22 cellular contexts compared by ENCODE assay signal in the genomic region with DNA sequence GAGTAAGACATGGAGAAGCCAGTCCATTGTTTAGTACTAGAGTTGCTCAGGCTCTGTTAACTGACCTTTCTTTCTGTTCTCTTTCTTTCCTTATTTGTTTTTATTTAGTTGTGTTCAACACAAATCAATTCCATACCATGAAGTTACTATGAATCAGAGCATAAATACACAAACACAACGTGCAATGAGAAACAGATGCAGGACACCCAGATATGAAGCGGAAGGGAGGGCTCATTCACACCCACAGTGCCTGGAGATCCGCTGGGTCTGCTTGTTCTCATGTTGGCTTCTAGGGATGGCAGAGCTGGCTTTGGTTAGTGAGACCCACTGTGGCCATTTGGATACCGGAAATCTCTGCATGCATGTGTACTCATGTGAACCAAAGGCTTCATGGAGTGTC.
"Had no signal": no experiment of that assay in that cellular context is flagged by ENCODE, and none has a peak within 500 bp of the region (broad histone marks: within the 10 kb centered on the region; RNA-seq: fewer than 3 reads in every experiment).

No MANE protein-coding gene starts in this region.

- H3K36me3 Mint-ChIP-seq: activated CD8-positive, alpha-beta memory T cell treated with anti-CD3 and anti-CD28 coated beads, Interleukin-2, amount 10 ng/mL, durations not matched to agents 7 days and 5 days; activated naive CD8-positive, alpha-beta T cell treated with anti-CD3 and anti-CD28 coated beads for 36 hours; immature natural killer cell; naive B cell; neural progenitor cell had no signal

- H3K4me3 Mint-ChIP-seq: activated CD4-positive, alpha-beta memory T cell treated with anti-CD3 and anti-CD28 coated beads, Interleukin-2, amount 10 ng/mL, durations not matched to agents 7 days and 5 days; activated CD8-positive, alpha-beta memory T cell treated with anti-CD3 and anti-CD28 coated beads, Interleukin-2, amount 10 ng/mL, durations not matched to agents 7 days and 5 days; activated naive CD8-positive, alpha-beta T cell treated with anti-CD3 and anti-CD28 coated beads for 36 hours; activated T-helper 17 cell treated with anti-CD3 and anti-CD28 coated beads, Interleukin-2, amount 50 U/mL, for 72 hours; immature natural killer cell; memory B cell; naive B cell; neural progenitor cell; stimulated activated naive CD8-positive, alpha-beta T cell treated with anti-CD3 and anti-CD28 coated beads, Interleukin-15, amount 100 ng/mL, for 72 hours had no signal

- H3K27ac Mint-ChIP-seq: activated CD4-positive, alpha-beta memory T cell treated with anti-CD3 and anti-CD28 coated beads, Interleukin-2, amount 10 ng/mL, durations not matched to agents 7 days and 5 days; activated CD8-positive, alpha-beta memory T cell treated with anti-CD3 and anti-CD28 coated beads, Interleukin-2, amount 10 ng/mL, durations not matched to agents 7 days and 5 days; activated naive CD8-positive, alpha-beta T cell treated with anti-CD3 and anti-CD28 coated beads for 36 hours; activated T-helper 17 cell treated with anti-CD3 and anti-CD28 coated beads, Interleukin-2, amount 50 U/mL, for 72 hours; immature natural killer cell; memory B cell; naive B cell; neural progenitor cell; progenitor cell of endocrine pancreas; stimulated activated naive CD8-positive, alpha-beta T cell treated with anti-CD3 and anti-CD28 coated beads, Interleukin-15, amount 100 ng/mL, for 72 hours had no signal

- ATAC-seq: activated CD8-positive, alpha-beta memory T cell treated with anti-CD3 and anti-CD28 coated beads, Interleukin-2, amount 10 ng/mL, durations not matched to agents 7 days and 5 days; activated T-helper 17 cell treated with anti-CD3 and anti-CD28 coated beads, Interleukin-2, amount 50 U/mL, for 72 hours; heart right ventricle; stimulated activated naive CD8-positive, alpha-beta T cell treated with anti-CD3 and anti-CD28 coated beads, Interleukin-15, amount 100 ng/mL, for 72 hours had no signal

- H3K4me1 Mint-ChIP-seq: activated CD4-positive, alpha-beta memory T cell treated with anti-CD3 and anti-CD28 coated beads, Interleukin-2, amount 10 ng/mL, durations not matched to agents 7 days and 5 days; activated CD8-positive, alpha-beta memory T cell treated with anti-CD3 and anti-CD28 coated beads, Interleukin-2, amount 10 ng/mL, durations not matched to agents 7 days and 5 days; activated naive CD8-positive, alpha-beta T cell treated with anti-CD3 and anti-CD28 coated beads for 36 hours; activated T-helper 17 cell treated with anti-CD3 and anti-CD28 coated beads, Interleukin-2, amount 50 U/mL, for 72 hours; immature natural killer cell; memory B cell; naive B cell; neural progenitor cell; stimulated activated naive CD8-positive, alpha-beta T cell treated with anti-CD3 and anti-CD28 coated beads, Interleukin-15, amount 100 ng/mL, for 72 hours had no signal

- H3K9ac ChIP-seq: neural progenitor cell had no signal

- H3K9me3 Mint-ChIP-seq: activated CD4-positive, alpha-beta memory T cell treated with anti-CD3 and anti-CD28 coated beads, Interleukin-2, amount 10 ng/mL, durations not matched to agents 7 days and 5 days; activated naive CD8-positive, alpha-beta T cell treated with anti-CD3 and anti-CD28 coated beads for 36 hours; activated T-helper 17 cell treated with anti-CD3 and anti-CD28 coated beads, Interleukin-2, amount 50 U/mL, for 72 hours; memory B cell; stimulated activated naive CD8-positive, alpha-beta T cell treated with anti-CD3 and anti-CD28 coated beads, Interleukin-15, amount 100 ng/mL, for 72 hours had no signal

- H3K27me3 ChIP-seq: dorsolateral prefrontal cortex, heart right ventricle, neural progenitor cell, right atrium auricular region, suprapubic skin, transverse colon, uterus had no signal

- H3K9me3 ChIP-seq: heart right ventricle, right atrium auricular region, suprapubic skin, transverse colon, uterus had no signal

- H3K36me3 ChIP-seq: heart right ventricle, neural progenitor cell, right atrium auricular region, suprapubic skin, transverse colon, uterus had no signal

- DNase-seq: activated CD4-positive, alpha-beta memory T cell treated with anti-CD3 and anti-CD28 coated beads, Interleukin-2, amount 10 ng/mL, durations not matched to agents 7 days and 5 days; activated CD4-positive, alpha-beta T cell treated with anti-CD3 and anti-CD28 coated beads for 48 hours; activated CD4-positive, CD25-positive, alpha-beta regulatory T cell; activated CD8-positive, alpha-beta memory T cell treated with anti-CD3 and anti-CD28 coated beads, Interleukin-2, amount 10 ng/mL, durations not matched to agents 7 days and 5 days; activated naive CD4-positive, alpha-beta T cell; activated naive CD8-positive, alpha-beta T cell treated with anti-CD3 and anti-CD28 coated beads for 36 hours; activated T-cell treated with anti-CD3 and anti-CD28 coated beads, Interleukin-2, amount 50 U/mL, for 1 hour; amygdala; dorsolateral prefrontal cortex; heart right ventricle; immature natural killer cell; naive B cell; stimulated activated CD4-positive, alpha-beta T cell treated with anti-CD3 and anti-CD28 coated beads, Interleukin-2, amount 100 ng/mL, for 48 hours; stimulated activated naive CD8-positive, alpha-beta T cell treated with anti-CD3 and anti-CD28 coated beads, Interleukin-15, amount 100 ng/mL, for 72 hours; transverse colon; uterus had no signal

- H3K4me3 ChIP-seq: dorsolateral prefrontal cortex, heart right ventricle, neural progenitor cell, right atrium auricular region, suprapubic skin, transverse colon, uterus had no signal

- H2AFZ ChIP-seq: neural progenitor cell had no signal

- H3K4me1 ChIP-seq: heart right ventricle, neural progenitor cell, right atrium auricular region, suprapubic skin, transverse colon, uterus had no signal

- H3K27me3 Mint-ChIP-seq: activated CD8-positive, alpha-beta memory T cell treated with anti-CD3 and anti-CD28 coated beads, Interleukin-2, amount 10 ng/mL, durations not matched to agents 7 days and 5 days; activated naive CD8-positive, alpha-beta T cell treated with anti-CD3 and anti-CD28 coated beads for 36 hours; activated T-helper 17 cell treated with anti-CD3 and anti-CD28 coated beads, Interleukin-2, amount 50 U/mL, for 72 hours; naive B cell; progenitor cell of endocrine pancreas; stimulated activated naive CD8-positive, alpha-beta T cell treated with anti-CD3 and anti-CD28 coated beads, Interleukin-15, amount 100 ng/mL, for 72 hours had no signal

- H3K4me2 ChIP-seq: neural progenitor cell had no signal

- H3K27ac ChIP-seq: dorsolateral prefrontal cortex, heart right ventricle, neural progenitor cell, right atrium auricular region, suprapubic skin, transverse colon, uterus had no signal
